1 cellular context compared by ENCODE assay signal in the genomic region with DNA sequence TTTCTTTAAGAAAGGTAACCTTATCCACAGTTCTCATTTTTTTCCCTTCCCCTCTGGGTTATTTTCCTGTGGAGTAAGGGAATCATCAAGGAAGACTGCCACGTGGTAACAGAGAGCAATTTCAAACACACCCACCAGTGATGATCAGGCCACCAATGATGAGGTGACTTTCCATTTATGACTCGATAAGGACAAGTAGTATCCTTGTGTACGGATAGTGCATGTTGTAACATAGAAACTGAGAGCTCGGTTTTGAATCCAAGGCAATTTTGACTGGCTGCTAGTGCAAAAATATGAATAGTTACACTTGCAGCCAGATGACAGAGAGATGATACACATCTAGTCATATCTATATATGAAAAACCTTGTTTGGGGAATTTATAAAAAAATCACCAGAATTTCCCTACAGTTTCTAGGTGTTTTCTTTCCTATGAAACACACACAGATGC.
TF ChIP-seq lines count a peak whose summit lies in the region.

No MANE protein-coding gene starts in this region.

TF ChIP-seq in K562, 482 proteins besides CTCF, POLR2A, EP300 and RAD21 (continued from another document and continues in another):
- TF ChIP-seq, protein P1, sequence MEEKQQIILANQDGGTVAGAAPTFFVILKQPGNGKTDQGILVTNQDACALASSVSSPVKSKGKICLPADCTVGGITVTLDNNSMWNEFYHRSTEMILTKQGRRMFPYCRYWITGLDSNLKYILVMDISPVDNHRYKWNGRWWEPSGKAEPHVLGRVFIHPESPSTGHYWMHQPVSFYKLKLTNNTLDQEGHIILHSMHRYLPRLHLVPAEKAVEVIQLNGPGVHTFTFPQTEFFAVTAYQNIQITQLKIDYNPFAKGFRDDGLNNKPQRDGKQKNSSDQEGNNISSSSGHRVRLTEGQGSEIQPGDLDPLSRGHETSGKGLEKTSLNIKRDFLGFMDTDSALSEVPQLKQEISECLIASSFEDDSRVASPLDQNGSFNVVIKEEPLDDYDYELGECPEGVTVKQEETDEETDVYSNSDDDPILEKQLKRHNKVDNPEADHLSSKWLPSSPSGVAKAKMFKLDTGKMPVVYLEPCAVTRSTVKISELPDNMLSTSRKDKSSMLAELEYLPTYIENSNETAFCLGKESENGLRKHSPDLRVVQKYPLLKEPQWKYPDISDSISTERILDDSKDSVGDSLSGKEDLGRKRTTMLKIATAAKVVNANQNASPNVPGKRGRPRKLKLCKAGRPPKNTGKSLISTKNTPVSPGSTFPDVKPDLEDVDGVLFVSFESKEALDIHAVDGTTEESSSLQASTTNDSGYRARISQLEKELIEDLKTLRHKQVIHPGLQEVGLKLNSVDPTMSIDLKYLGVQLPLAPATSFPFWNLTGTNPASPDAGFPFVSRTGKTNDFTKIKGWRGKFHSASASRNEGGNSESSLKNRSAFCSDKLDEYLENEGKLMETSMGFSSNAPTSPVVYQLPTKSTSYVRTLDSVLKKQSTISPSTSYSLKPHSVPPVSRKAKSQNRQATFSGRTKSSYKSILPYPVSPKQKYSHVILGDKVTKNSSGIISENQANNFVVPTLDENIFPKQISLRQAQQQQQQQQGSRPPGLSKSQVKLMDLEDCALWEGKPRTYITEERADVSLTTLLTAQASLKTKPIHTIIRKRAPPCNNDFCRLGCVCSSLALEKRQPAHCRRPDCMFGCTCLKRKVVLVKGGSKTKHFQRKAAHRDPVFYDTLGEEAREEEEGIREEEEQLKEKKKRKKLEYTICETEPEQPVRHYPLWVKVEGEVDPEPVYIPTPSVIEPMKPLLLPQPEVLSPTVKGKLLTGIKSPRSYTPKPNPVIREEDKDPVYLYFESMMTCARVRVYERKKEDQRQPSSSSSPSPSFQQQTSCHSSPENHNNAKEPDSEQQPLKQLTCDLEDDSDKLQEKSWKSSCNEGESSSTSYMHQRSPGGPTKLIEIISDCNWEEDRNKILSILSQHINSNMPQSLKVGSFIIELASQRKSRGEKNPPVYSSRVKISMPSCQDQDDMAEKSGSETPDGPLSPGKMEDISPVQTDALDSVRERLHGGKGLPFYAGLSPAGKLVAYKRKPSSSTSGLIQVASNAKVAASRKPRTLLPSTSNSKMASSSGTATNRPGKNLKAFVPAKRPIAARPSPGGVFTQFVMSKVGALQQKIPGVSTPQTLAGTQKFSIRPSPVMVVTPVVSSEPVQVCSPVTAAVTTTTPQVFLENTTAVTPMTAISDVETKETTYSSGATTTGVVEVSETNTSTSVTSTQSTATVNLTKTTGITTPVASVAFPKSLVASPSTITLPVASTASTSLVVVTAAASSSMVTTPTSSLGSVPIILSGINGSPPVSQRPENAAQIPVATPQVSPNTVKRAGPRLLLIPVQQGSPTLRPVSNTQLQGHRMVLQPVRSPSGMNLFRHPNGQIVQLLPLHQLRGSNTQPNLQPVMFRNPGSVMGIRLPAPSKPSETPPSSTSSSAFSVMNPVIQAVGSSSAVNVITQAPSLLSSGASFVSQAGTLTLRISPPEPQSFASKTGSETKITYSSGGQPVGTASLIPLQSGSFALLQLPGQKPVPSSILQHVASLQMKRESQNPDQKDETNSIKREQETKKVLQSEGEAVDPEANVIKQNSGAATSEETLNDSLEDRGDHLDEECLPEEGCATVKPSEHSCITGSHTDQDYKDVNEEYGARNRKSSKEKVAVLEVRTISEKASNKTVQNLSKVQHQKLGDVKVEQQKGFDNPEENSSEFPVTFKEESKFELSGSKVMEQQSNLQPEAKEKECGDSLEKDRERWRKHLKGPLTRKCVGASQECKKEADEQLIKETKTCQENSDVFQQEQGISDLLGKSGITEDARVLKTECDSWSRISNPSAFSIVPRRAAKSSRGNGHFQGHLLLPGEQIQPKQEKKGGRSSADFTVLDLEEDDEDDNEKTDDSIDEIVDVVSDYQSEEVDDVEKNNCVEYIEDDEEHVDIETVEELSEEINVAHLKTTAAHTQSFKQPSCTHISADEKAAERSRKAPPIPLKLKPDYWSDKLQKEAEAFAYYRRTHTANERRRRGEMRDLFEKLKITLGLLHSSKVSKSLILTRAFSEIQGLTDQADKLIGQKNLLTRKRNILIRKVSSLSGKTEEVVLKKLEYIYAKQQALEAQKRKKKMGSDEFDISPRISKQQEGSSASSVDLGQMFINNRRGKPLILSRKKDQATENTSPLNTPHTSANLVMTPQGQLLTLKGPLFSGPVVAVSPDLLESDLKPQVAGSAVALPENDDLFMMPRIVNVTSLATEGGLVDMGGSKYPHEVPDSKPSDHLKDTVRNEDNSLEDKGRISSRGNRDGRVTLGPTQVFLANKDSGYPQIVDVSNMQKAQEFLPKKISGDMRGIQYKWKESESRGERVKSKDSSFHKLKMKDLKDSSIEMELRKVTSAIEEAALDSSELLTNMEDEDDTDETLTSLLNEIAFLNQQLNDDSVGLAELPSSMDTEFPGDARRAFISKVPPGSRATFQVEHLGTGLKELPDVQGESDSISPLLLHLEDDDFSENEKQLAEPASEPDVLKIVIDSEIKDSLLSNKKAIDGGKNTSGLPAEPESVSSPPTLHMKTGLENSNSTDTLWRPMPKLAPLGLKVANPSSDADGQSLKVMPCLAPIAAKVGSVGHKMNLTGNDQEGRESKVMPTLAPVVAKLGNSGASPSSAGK (IDR thresholded peaks at IDR 0.05), result peak; percentile 89
- TF ChIP-seq BRCA1 (IDR thresholded peaks at IDR 0.05), result no peak
- no peak for TF ChIP-seq BRCA1 (CRISPR knock-in tag; IDR thresholded peaks at IDR 0.05)
- no peak for TF ChIP-seq NFATC3 (IDR thresholded peaks at IDR 0.05)
- no peak for TF ChIP-seq NR4A1 (CRISPR knock-in tag; IDR thresholded peaks at IDR 0.05)
- peak; percentile 50; the same call in 1 of the 2 replicates for TF ChIP-seq NR4A1 (tag; IDR thresholded peaks at IDR 0.05)
- TF ChIP-seq, protein P2, sequence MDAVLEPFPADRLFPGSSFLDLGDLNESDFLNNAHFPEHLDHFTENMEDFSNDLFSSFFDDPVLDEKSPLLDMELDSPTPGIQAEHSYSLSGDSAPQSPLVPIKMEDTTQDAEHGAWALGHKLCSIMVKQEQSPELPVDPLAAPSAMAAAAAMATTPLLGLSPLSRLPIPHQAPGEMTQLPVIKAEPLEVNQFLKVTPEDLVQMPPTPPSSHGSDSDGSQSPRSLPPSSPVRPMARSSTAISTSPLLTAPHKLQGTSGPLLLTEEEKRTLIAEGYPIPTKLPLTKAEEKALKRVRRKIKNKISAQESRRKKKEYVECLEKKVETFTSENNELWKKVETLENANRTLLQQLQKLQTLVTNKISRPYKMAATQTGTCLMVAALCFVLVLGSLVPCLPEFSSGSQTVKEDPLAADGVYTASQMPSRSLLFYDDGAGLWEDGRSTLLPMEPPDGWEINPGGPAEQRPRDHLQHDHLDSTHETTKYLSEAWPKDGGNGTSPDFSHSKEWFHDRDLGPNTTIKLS (IDR thresholded peaks at IDR 0.05; ENCODE audit: borderline replicate concordance, low read depth), result peak; percentile 45; the same call in 1 of the 2 replicates
- TF ChIP-seq TBP (optimal IDR thresholded peaks at IDR 0.05; ENCODE audit: low read depth, low read length), result no peak
- 0 out of 2 replicates have a peak, but pooled peaks have one; percentile 64 for TF ChIP-seq FOXJ2 (tag; IDR thresholded peaks at IDR 0.05)
- 0 out of 2 replicates have a peak, but pooled peaks have one; percentile 53 for TF ChIP-seq ELF4 (CRISPR knock-in tag; IDR thresholded peaks at IDR 0.05)
- no peak for TF ChIP-seq JUND (IDR thresholded peaks at IDR 0.05; ENCODE audit: borderline replicate concordance, low read depth, low read length)
- peak; percentile 15; the same call in 1 of the 3 replicates for TF ChIP-seq JUND (tag; IDR thresholded peaks at IDR 0.05; ENCODE audit: borderline replicate concordance, low read depth, low read length)
- TF ChIP-seq ZNF384 (IDR thresholded peaks at IDR 0.05; ENCODE audit: low read depth, low read length), result no peak
- TF ChIP-seq RBFOX2 (IDR thresholded peaks at IDR 0.05; ENCODE audit: low read depth, low read length), result 0 out of 2 replicates have a peak, but pooled peaks have one; percentile 32
- TF ChIP-seq, protein P3, sequence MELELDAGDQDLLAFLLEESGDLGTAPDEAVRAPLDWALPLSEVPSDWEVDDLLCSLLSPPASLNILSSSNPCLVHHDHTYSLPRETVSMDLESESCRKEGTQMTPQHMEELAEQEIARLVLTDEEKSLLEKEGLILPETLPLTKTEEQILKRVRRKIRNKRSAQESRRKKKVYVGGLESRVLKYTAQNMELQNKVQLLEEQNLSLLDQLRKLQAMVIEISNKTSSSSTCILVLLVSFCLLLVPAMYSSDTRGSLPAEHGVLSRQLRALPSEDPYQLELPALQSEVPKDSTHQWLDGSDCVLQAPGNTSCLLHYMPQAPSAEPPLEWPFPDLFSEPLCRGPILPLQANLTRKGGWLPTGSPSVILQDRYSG (tag; conservative IDR thresholded peaks at IDR 0.05; ENCODE audit: low read depth), result 0 out of 2 replicates have a peak, but pooled peaks have one; percentile 44
- no peak for TF ChIP-seq TCFL5 (CRISPR knock-in tag; conservative IDR thresholded peaks at IDR 0.05)
- TF ChIP-seq ZNF274 (IDR thresholded peaks at IDR 0.05; ENCODE audit: borderline replicate concordance, low read depth, low read length), result no peak
- TF ChIP-seq GTF2E2 (tag; IDR thresholded peaks at IDR 0.05), result peak; percentile 75; the same call in 1 of the 2 replicates
- TF ChIP-seq ZFP36 (IDR thresholded peaks at IDR 0.05; ENCODE audit: low read depth, low read length, partially characterized antibody), result no peak
- no peak for TF ChIP-seq SIN3A (IDR thresholded peaks at IDR 0.05; ENCODE audit: borderline replicate concordance in 2 of 2, control insufficient read depth in 1 of 2, low read depth in 2 of 2, low read length in 2 of 2)
- TF ChIP-seq, protein P4, sequence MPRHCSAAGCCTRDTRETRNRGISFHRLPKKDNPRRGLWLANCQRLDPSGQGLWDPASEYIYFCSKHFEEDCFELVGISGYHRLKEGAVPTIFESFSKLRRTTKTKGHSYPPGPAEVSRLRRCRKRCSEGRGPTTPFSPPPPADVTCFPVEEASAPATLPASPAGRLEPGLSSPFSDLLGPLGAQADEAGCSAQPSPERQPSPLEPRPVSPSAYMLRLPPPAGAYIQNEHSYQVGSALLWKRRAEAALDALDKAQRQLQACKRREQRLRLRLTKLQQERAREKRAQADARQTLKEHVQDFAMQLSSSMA (CRISPR knock-in tag; IDR thresholded peaks at IDR 0.05), result no peak
- TF ChIP-seq MYC (IDR thresholded peaks at IDR 0.05; ENCODE audit: low read depth, low read length), result peak; percentile 66; the same call in 1 of the 2 replicates
- no peak for TF ChIP-seq MYC (CRISPR knock-in tag; IDR thresholded peaks at IDR 0.05; ENCODE audit: borderline replicate concordance, low read depth)
- TF ChIP-seq ZKSCAN8 (CRISPR knock-in tag; IDR thresholded peaks at IDR 0.05), result peak; percentile 67
- TF ChIP-seq ZNF766 (CRISPR knock-in tag; conservative IDR thresholded peaks at IDR 0.05), result 0 out of 2 replicates have a peak, but pooled peaks have one; percentile 23
- TF ChIP-seq, protein P5, sequence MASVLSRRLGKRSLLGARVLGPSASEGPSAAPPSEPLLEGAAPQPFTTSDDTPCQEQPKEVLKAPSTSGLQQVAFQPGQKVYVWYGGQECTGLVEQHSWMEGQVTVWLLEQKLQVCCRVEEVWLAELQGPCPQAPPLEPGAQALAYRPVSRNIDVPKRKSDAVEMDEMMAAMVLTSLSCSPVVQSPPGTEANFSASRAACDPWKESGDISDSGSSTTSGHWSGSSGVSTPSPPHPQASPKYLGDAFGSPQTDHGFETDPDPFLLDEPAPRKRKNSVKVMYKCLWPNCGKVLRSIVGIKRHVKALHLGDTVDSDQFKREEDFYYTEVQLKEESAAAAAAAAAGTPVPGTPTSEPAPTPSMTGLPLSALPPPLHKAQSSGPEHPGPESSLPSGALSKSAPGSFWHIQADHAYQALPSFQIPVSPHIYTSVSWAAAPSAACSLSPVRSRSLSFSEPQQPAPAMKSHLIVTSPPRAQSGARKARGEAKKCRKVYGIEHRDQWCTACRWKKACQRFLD (CRISPR knock-in tag; IDR thresholded peaks at IDR 0.05), result 0 out of 2 replicates have a peak, but pooled peaks have one; percentile 30
- TF ChIP-seq SRF (CRISPR knock-in tag; IDR thresholded peaks at IDR 0.05), result peak in 1 of 2 experiments; percentile 93; a peak in 2 of 4 replicates
- peak; percentile 98 for TF ChIP-seq L3MBTL2 (IDR thresholded peaks at IDR 0.05)
- TF ChIP-seq, protein P6, sequence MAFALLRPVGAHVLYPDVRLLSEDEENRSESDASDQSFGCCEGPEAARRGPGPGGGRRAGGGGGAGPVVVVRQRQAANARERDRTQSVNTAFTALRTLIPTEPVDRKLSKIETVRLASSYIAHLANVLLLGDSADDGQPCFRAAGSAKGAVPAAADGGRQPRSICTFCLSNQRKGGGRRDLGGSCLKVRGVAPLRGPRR (CRISPR knock-in tag; IDR thresholded peaks at IDR 0.05), result no peak
- 0 out of 2 replicates have a peak, but pooled peaks have one; percentile 15 for TF ChIP-seq POLR2H (tag; IDR thresholded peaks at IDR 0.05; ENCODE audit: low read depth)
- TF ChIP-seq JUN (IDR thresholded peaks at IDR 0.05; ENCODE audit: borderline replicate concordance, low read depth, low read length), result peak; percentile 40; the same call in 1 of the 2 replicates
- TF ChIP-seq JUN (CRISPR knock-in tag; IDR thresholded peaks at IDR 0.05; ENCODE audit: borderline replicate concordance), result no peak
- TF ChIP-seq, protein P7, sequence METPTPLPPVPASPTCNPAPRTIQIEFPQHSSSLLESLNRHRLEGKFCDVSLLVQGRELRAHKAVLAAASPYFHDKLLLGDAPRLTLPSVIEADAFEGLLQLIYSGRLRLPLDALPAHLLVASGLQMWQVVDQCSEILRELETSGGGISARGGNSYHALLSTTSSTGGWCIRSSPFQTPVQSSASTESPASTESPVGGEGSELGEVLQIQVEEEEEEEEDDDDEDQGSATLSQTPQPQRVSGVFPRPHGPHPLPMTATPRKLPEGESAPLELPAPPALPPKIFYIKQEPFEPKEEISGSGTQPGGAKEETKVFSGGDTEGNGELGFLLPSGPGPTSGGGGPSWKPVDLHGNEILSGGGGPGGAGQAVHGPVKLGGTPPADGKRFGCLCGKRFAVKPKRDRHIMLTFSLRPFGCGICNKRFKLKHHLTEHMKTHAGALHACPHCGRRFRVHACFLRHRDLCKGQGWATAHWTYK (CRISPR knock-in tag; IDR thresholded peaks at IDR 0.05), result 0 out of 2 replicates have a peak, but pooled peaks have one; percentile 17
- TF ChIP-seq, protein P8, sequence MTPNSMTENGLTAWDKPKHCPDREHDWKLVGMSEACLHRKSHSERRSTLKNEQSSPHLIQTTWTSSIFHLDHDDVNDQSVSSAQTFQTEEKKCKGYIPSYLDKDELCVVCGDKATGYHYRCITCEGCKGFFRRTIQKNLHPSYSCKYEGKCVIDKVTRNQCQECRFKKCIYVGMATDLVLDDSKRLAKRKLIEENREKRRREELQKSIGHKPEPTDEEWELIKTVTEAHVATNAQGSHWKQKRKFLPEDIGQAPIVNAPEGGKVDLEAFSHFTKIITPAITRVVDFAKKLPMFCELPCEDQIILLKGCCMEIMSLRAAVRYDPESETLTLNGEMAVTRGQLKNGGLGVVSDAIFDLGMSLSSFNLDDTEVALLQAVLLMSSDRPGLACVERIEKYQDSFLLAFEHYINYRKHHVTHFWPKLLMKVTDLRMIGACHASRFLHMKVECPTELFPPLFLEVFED (CRISPR knock-in tag; conservative IDR thresholded peaks at IDR 0.05), result no peak
- 0 out of 2 replicates have a peak, but pooled peaks have one; percentile 48 for TF ChIP-seq ZNF175 (CRISPR knock-in tag; IDR thresholded peaks at IDR 0.05; ENCODE audit: low read depth)
- TF ChIP-seq BRF1 (IDR thresholded peaks at IDR 0.05; ENCODE audit: borderline replicate concordance, extremely low read depth, insufficient read length), result no peak
